1 cellular context compared by ENCODE assay signal in genomic region chr6:55822815-55823214, GRCh38.
TF ChIP-seq lines count a peak whose summit lies in the region.

No MANE protein-coding gene starts in this region.

TF ChIP-seq in SK-N-SH treated with all-trans-retinoic acid at 6 μM for 48 hours, 23 proteins besides CTCF, POLR2A, EP300 and RAD21 (continued from another document):
- TF ChIP-seq ZNF565 (CRISPR knock-in tag; conservative IDR thresholded peaks at IDR 0.05; ENCODE audit: low read depth) (no peak), GLIS3 (CRISPR knock-in tag; IDR thresholded peaks at IDR 0.05) (no peak), CSRNP3 (CRISPR knock-in tag; IDR thresholded peaks at IDR 0.05) (no peak), SNAI2 (CRISPR knock-in tag; IDR thresholded peaks at IDR 0.05) (no peak), ZFP3 (CRISPR knock-in tag; IDR thresholded peaks at IDR 0.05) (no peak)
TF ChIP-seq in SK-N-SH treated with all-trans-retinoic acid at 6 μM for 48 hours: peak in this region for 0.
